ENCODE assay signal across 8 cellular contexts in genomic region chr7:130069978-130070899, GRCh38. TPM values are rescaled to one million over a fixed set of nuclear protein-coding genes. Genes with fewer than 3 reads are reported as not detected.
A peak's percentile ranks its signal among the peaks of the same experiment; 100 is the strongest.
DNase-seq lines count a peak whose midpoint lies in the region; ATAC-seq and TF ChIP-seq lines count a peak whose summit lies in the region.

Gene KLHDC10, plus strand, starts transcription at chr7:130070534. Its CDS starts 110 bp downstream, at chr7:130070644.

- ATAC-seq in RWPE2 (ENCODE audit: low read depth), result peak; percentile 92
- peak; percentile 93 to 95 for ATAC-seq in naive thymus-derived CD8-positive, alpha-beta T cell

- H3K9me3 ChIP-seq in RWPE2 (ENCODE audit: severe bottlenecking), result no peaks in the 10 kb centered on the region
- H3K9me3 ChIP-seq in fibroblast of lung (ENCODE audit: control insufficient read depth, insufficient read depth, low read depth, low read length), result no peaks in the 10 kb centered on the region

- peak within 1 kb of the TSS; percentile 66 for H3K9ac ChIP-seq in fibroblast of lung (ENCODE audit: insufficient read depth, low read length)

- H4K20me1 ChIP-seq in fibroblast of lung (ENCODE audit: control insufficient read depth, extremely low read depth, insufficient read depth, low read length), result no peaks in the 10 kb centered on the region

- H3K27ac ChIP-seq in RWPE2 (ENCODE audit: poor library complexity, severe bottlenecking) (peak within 1 kb of the TSS; percentile 56), fibroblast of lung (ENCODE audit: insufficient read depth, low read length) (peak within 1 kb of the TSS; percentile 72)

- H3K36me3 Mint-ChIP-seq in activated T-helper 2 cell treated with anti-CD3 and anti-CD28 coated beads, Interferon-gamma antibody, Interleukin-2, Interleukin-4, amounts not matched to agents 10 μg/mL and 5 μg/mL and 100 μg/mL, durations not matched to agents 14 hours and 24 hours and 36 hours (ENCODE audit: low read depth), result no peaks in the 10 kb centered on the region
- H3K36me3 Mint-ChIP-seq in naive thymus-derived CD8-positive, alpha-beta T cell, result peaks cover 0 to 13% (median 0%) of the 10 kb centered on the region in 3 donors

- H3K4me1 ChIP-seq in RWPE2 (ENCODE audit: insufficient read depth, poor library complexity, severe bottlenecking), result peaks cover 5% of the 10 kb centered on the region
- H3K4me1 ChIP-seq in fibroblast of lung (ENCODE audit: control insufficient read depth, extremely low read depth, insufficient read depth, low read length), result no peaks in the 10 kb centered on the region

- H3K79me2 ChIP-seq in fibroblast of lung (ENCODE audit: control insufficient read depth, insufficient read depth, low read length), result peaks cover 33% of the 10 kb centered on the region

- peak within 1 kb of the TSS; percentile 98 for H2AFZ ChIP-seq in fibroblast of lung (ENCODE audit: low read length)

- peak within 1 kb of the TSS; percentile 98 for H3K4me2 ChIP-seq in fibroblast of lung (ENCODE audit: extremely low read depth, insufficient read depth, low read length)

- H3K4me3 Mint-ChIP-seq in activated T-helper 2 cell treated with anti-CD3 and anti-CD28 coated beads, Interferon-gamma antibody, Interleukin-2, Interleukin-4, amounts not matched to agents 10 μg/mL and 5 μg/mL and 100 μg/mL, durations not matched to agents 14 hours and 24 hours and 36 hours (ENCODE audit: low read depth), result peak within 1 kb of the TSS; percentile 95
- peak within 1 kb of the TSS; percentile 86 to 99 (median 93) for H3K4me3 Mint-ChIP-seq in naive thymus-derived CD8-positive, alpha-beta T cell

- H3K36me3 ChIP-seq in RWPE2 (ENCODE audit: low read depth), result no peaks in the 10 kb centered on the region; the same call in 1 of the 2 replicates
- no peaks in the 10 kb centered on the region for H3K36me3 ChIP-seq in fibroblast of lung (ENCODE audit: control insufficient read depth, insufficient read depth, low read length)

- no peaks in the 10 kb centered on the region for H3K9me3 Mint-ChIP-seq in activated T-helper 2 cell treated with anti-CD3 and anti-CD28 coated beads, Interferon-gamma antibody, Interleukin-2, Interleukin-4, amounts not matched to agents 10 μg/mL and 5 μg/mL and 100 μg/mL, durations not matched to agents 14 hours and 24 hours and 36 hours
- no peaks in the 10 kb centered on the region for H3K9me3 Mint-ChIP-seq in naive thymus-derived CD8-positive, alpha-beta T cell

- H3K4me1 Mint-ChIP-seq in activated T-helper 2 cell treated with anti-CD3 and anti-CD28 coated beads, Interferon-gamma antibody, Interleukin-2, Interleukin-4, amounts not matched to agents 10 μg/mL and 5 μg/mL and 100 μg/mL, durations not matched to agents 14 hours and 24 hours and 36 hours (ENCODE audit: low read depth), result peaks cover 19% of the 10 kb centered on the region
- peaks cover 28 to 51% (median 47%) of the 10 kb centered on the region in 4 donors for H3K4me1 Mint-ChIP-seq in naive thymus-derived CD8-positive, alpha-beta T cell

- intact Hi-C loops in activated T-helper 2 cell treated with anti-CD3 and anti-CD28 coated beads, Interferon-gamma antibody, Interleukin-2, Interleukin-4, amounts not matched to agents 10 μg/mL and 5 μg/mL and 100 μg/mL, durations not matched to agents 14 hours and 24 hours and 36 hours (cut with micrococcal nuclease), result loop anchor here (2.0 to 10.0 kb wide), 9 partner anchors 112 to 763 kb away; partner anchors contain the start of genes COPG2, MEST, TMEM209 and UBE2H

- H3K4me3 ChIP-seq in RWPE2 (ENCODE audit: severe bottlenecking), result peak within 1 kb of the TSS; percentile 52
- H3K4me3 ChIP-seq in fibroblast of lung (replicated peaks in 1 of 4; ENCODE audit: control extremely low read depth in 1 of 4, insufficient read depth in 1 of 4, low read depth in 3 of 4, low read length in 4 of 4), result peak within 1 kb of the TSS; percentile 67 to 99 (median 98)

- H3K27me3 Mint-ChIP-seq in activated T-helper 2 cell treated with anti-CD3 and anti-CD28 coated beads, Interferon-gamma antibody, Interleukin-2, Interleukin-4, amounts not matched to agents 10 μg/mL and 5 μg/mL and 100 μg/mL, durations not matched to agents 14 hours and 24 hours and 36 hours (ENCODE audit: low read depth), result no peaks in the 10 kb centered on the region
- H3K27me3 Mint-ChIP-seq in naive thymus-derived CD8-positive, alpha-beta T cell, result peaks cover 0 to 2% (median 0%) of the 10 kb centered on the region in 5 donors

- H3K27me3 ChIP-seq in RWPE2 (ENCODE audit: insufficient read depth, poor library complexity, severe bottlenecking), result no peaks in the 10 kb centered on the region
- no peaks in the 10 kb centered on the region for H3K27me3 ChIP-seq in fibroblast of lung (ENCODE audit: control insufficient read depth, insufficient read depth, low read length)

- peak within 1 kb of the TSS; percentile 81 for H3K27ac Mint-ChIP-seq in activated T-helper 2 cell treated with anti-CD3 and anti-CD28 coated beads, Interferon-gamma antibody, Interleukin-2, Interleukin-4, amounts not matched to agents 10 μg/mL and 5 μg/mL and 100 μg/mL, durations not matched to agents 14 hours and 24 hours and 36 hours
- peak within 1 kb of the TSS; percentile 84 to 97 (median 96) for H3K27ac Mint-ChIP-seq in naive thymus-derived CD8-positive, alpha-beta T cell

- POLR2A ChIA-PET in naive thymus-derived CD8-positive, alpha-beta T cell (lab: Charles Lee), result interaction anchor here (0.6 to 2.2 kb wide), 9 partner anchors 14 to 458 kb away, joined by 3 to 15 read pairs (median 3); partner anchors contain the start of genes TMEM209 and ZC3HC1

- TF ChIP-seq CTCF in RWPE2 (IDR thresholded peaks at IDR 0.05; ENCODE audit: poor library complexity, severe bottlenecking), result no peak
- no peak for TF ChIP-seq CTCF in fibroblast of lung (conservative IDR thresholded peaks at IDR 0.05 in 1 of 2, IDR thresholded peaks at IDR 0.05 in 1 of 2; ENCODE audit: low read depth in 1 of 2, low read length in 2 of 2)

- DNase-seq in EH (ENCODE audit: low read depth) (peak; percentile 99), H4 (ENCODE audit: low spot score) (peak; percentile 99), LoVo (ENCODE audit: low spot score) (peak; percentile 100), RWPE2 (ENCODE audit: low spot score) (peak; percentile 96), fibroblast of lung (ENCODE audit: low read depth in 2 of 2) (peak; percentile 99)
- DNase-seq in activated T-helper 2 cell treated with anti-CD3 and anti-CD28 coated beads, Interferon-gamma antibody, Interleukin-2, Interleukin-4, amounts not matched to agents 10 μg/mL and 5 μg/mL and 100 μg/mL, durations not matched to agents 14 hours and 24 hours and 36 hours (ENCODE audit: low spot score), result peak; percentile 94
- peak; percentile 83 to 99 (median 97) for DNase-seq in naive thymus-derived CD8-positive, alpha-beta T cell
- peak; percentile 91 to 97 (median 95) for DNase-seq in stimulated activated naive CD4-positive, alpha-beta T cell (lab: John Stamatoyannopoulos, UW)

RNA-seq across cellular contexts. Expression of gene KLHDC10, which starts in this region (rescaled TPM):
- 13.5 and 15.5 TPM in 2 replicates for total RNA-seq in H4 (2014; rRNA removed; shearing (Covaris generic))
- 13.9 and 16.0 TPM in 2 replicates for total RNA-seq in activated T-helper 2 cell treated with anti-CD3 and anti-CD28 coated beads, Interferon-gamma antibody, Interleukin-2, Interleukin-4, amounts not matched to agents 10 μg/mL and 5 μg/mL and 100 μg/mL, durations not matched to agents 14 hours and 24 hours and 36 hours
- total RNA-seq in fibroblast of lung, result 27.7 and 29.1 TPM in 2 replicates
- 20.3 and 28.5 TPM in 2 replicates for polyA plus RNA-seq in fibroblast of lung
- polyA plus RNA-seq in fibroblast of lung (2012), result 14.2 and 19.3 TPM in 2 replicates
- 4.6 and 12.9 TPM in 2 replicates for polyA minus RNA-seq in fibroblast of lung (ENCODE audit: low replicate concordance)
- 10 to 100 TPM; 19.1 to 19.5 TPM for total RNA-seq in naive thymus-derived CD8-positive, alpha-beta T cell
- 1 to 10 TPM; 1.9 to 2.4 (median 2.3) TPM for polyA plus RNA-seq in naive thymus-derived CD8-positive, alpha-beta T cell

Comparison
In these comparisons a context has a peak if more than half of its experiments do, and no peak if none do; other contexts are left out.
1. Peak in every context shown above with its lines: DNase-seq, ATAC-seq, H3K4me3 ChIP-seq and H3K27ac ChIP-seq.